17 cellular contexts compared by ENCODE assay signal in the genomic region with DNA sequence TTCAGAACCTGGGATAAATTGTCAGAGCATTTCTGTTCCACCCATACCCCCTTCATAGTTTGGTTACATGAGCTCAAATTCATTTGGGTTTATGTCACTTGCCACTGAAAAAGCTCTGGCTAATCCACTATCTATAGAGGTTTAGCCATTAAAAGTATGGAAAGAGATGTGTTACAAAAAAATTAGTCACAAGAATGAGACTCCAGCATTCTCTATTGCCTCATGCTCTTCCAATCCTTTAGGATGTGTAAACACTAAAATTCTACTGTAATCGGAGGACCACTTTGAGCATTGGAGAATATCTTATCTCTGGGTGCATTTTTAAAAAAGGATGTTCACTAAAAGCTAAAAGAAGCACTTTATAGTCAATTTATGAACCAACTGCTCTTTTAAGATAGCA.
"Had no signal": no experiment of that assay in that cellular context is flagged by ENCODE, and none has a peak within 500 bp of the region (broad histone marks: within the 10 kb centered on the region; RNA-seq: fewer than 3 reads in every experiment).

No MANE protein-coding gene starts in this region.

- H3K4me3 ChIP-seq: colonic mucosa, gastrocnemius medialis, heart left ventricle, right atrium auricular region, skin epidermis, tibial nerve, vagina had no signal

- H3K27me3 Mint-ChIP-seq: activated T-helper 17 cell treated with anti-CD3 and anti-CD28 coated beads, Interleukin-2, amount 50 U/mL, for 72 hours; progenitor cell of endocrine pancreas had no signal

- H3K27me3 ChIP-seq: colonic mucosa, gastrocnemius medialis, heart left ventricle, right atrium auricular region, tibial nerve, vagina had no signal

- H3K9me3 ChIP-seq: colonic mucosa, gastrocnemius medialis, heart left ventricle, right atrium auricular region, tibial nerve, vagina had no signal

- H3K27ac Mint-ChIP-seq: activated naive CD4-positive, alpha-beta T cell treated with anti-CD3 and anti-CD28 coated beads for 36 hours; activated T-helper 17 cell treated with anti-CD3 and anti-CD28 coated beads, Interleukin-2, amount 50 U/mL, for 72 hours had no signal

- DNase-seq: activated CD4-positive, alpha-beta T cell treated with anti-CD3 and anti-CD28 coated beads for 1 hour; activated CD4-positive, alpha-beta T cell treated with anti-CD3 and anti-CD28 coated beads, Interleukin-2, amount 50 U/mL, for 48 hours; activated naive CD4-positive, alpha-beta T cell treated with anti-CD3 and anti-CD28 coated beads for 36 hours; central memory CD4-positive, alpha-beta T cell; colonic mucosa; gastrocnemius medialis; heart left ventricle; mesendoderm; stimulated activated CD4-positive, alpha-beta T cell treated with anti-CD3 and anti-CD28 coated beads, Interleukin-4, amount 100 ng/mL, for 24 hours; stimulated activated naive CD4-positive, alpha-beta T cell had no signal

- H3K36me3 ChIP-seq: colonic mucosa, gastrocnemius medialis, heart left ventricle, right atrium auricular region, tibial nerve, vagina had no signal

- ATAC-seq: activated T-helper 17 cell treated with anti-CD3 and anti-CD28 coated beads, Interleukin-2, amount 50 U/mL, for 72 hours; gastrocnemius medialis; heart left ventricle had no signal

- H3K4me3 Mint-ChIP-seq: activated naive CD4-positive, alpha-beta T cell treated with anti-CD3 and anti-CD28 coated beads for 36 hours; activated T-helper 17 cell treated with anti-CD3 and anti-CD28 coated beads, Interleukin-2, amount 50 U/mL, for 72 hours had no signal

- H3K4me1 Mint-ChIP-seq: activated T-helper 17 cell treated with anti-CD3 and anti-CD28 coated beads, Interleukin-2, amount 50 U/mL, for 72 hours had no signal

- H3K4me1 ChIP-seq: colonic mucosa, gastrocnemius medialis, heart left ventricle, right atrium auricular region, tibial nerve, vagina had no signal

- H3K27ac ChIP-seq: colonic mucosa, gastrocnemius medialis, heart left ventricle, right atrium auricular region, tibial nerve, vagina, VCaP had no signal

- H3K9me3 Mint-ChIP-seq: activated naive CD4-positive, alpha-beta T cell treated with anti-CD3 and anti-CD28 coated beads for 36 hours had no signal
